8 cellular contexts compared by ENCODE assay signal in genomic region chr17:78737332-78737731, GRCh38. TPM values are rescaled to one million over a fixed set of nuclear protein-coding genes. Genes with fewer than 3 reads are reported as not detected.
A peak's percentile ranks its signal among the peaks of the same experiment; 100 is the strongest.
DNase-seq lines count a peak whose midpoint lies in the region; ATAC-seq and TF ChIP-seq lines count a peak whose summit lies in the region.

No MANE protein-coding gene starts in this region.

- H3K36me3 Mint-ChIP-seq in Caco-2 (ENCODE audit: insufficient read depth, unreplicated experiment) (no peaks in the 10 kb centered on the region), neural progenitor cell (no peaks in the 10 kb centered on the region)

- no peaks in the 10 kb centered on the region for H3K27me3 ChIP-seq in Caco-2 (replicated peaks; ENCODE audit: control insufficient read depth, insufficient read depth, low read length)
- H3K27me3 ChIP-seq in adipocyte (replicated peaks; ENCODE audit: control insufficient read depth, insufficient read depth, low read length) = no peaks in the 10 kb centered on the region
- no peaks in the 10 kb centered on the region for H3K27me3 ChIP-seq in neural progenitor cell

- BruUV-seq in Caco-2 (replicated peaks; lab: Mats Ljungman, UMichigan) = no TSS peak

- no peaks in the 10 kb centered on the region for H3K79me2 ChIP-seq in neural progenitor cell (ENCODE audit: low read depth)

- peaks cover 13% of the 10 kb centered on the region for H4K20me1 ChIP-seq in neural progenitor cell (ENCODE audit: low read depth)

- H3K9me3 ChIP-seq in Caco-2 = no peaks in the 10 kb centered on the region
- H3K9me3 ChIP-seq in adipocyte (ENCODE audit: control insufficient read depth, low read length) = no peaks in the 10 kb centered on the region
- no peaks in the 10 kb centered on the region for H3K9me3 ChIP-seq in neural progenitor cell (ENCODE audit: low read depth)

- ATAC-seq in HG03565 (IDR thresholded peaks at IDR 0.05; ENCODE audit: unreplicated experiment) = no peak
- no peak for ATAC-seq in HG02970 (IDR thresholded peaks at IDR 0.05; ENCODE audit: low FRiP score, unreplicated experiment)
- no peak for ATAC-seq in HG03135 (IDR thresholded peaks at IDR 0.05; ENCODE audit: unreplicated experiment)

- intact Hi-C loops in Caco-2 (cut with micrococcal nuclease; ENCODE audit: unreplicated experiment) = no loop called here

- DNase-seq in Caco-2 = peak in 1 of 2 experiments; percentile 26
- DNase-seq in M059J (ENCODE audit: low read depth) = peak; percentile 72
- peak; percentile 82 for DNase-seq in adipocyte (ENCODE audit: low read depth)
- peak; percentile 65 for DNase-seq in myocyte (ENCODE audit: low read depth)
- DNase-seq in neural progenitor cell (ENCODE audit: low spot score) = no peak

- H3K4me3 ChIP-seq in Caco-2 (ENCODE audit: low read depth, low read length) = no peak overlapping the region
- H3K4me3 ChIP-seq in adipocyte (ENCODE audit: low read length) = peak overlapping the region; percentile 82
- H3K4me3 ChIP-seq in neural progenitor cell = no peak overlapping the region

- H3K4me1 ChIP-seq in Caco-2 = peaks cover 26% of the 10 kb centered on the region
- H3K4me1 ChIP-seq in adipocyte (ENCODE audit: control insufficient read depth, insufficient read depth, low read length) = peaks cover 31% of the 10 kb centered on the region
- H3K4me1 ChIP-seq in neural progenitor cell = peaks cover 4% of the 10 kb centered on the region

- no peaks in the 10 kb centered on the region for H3K27me3 Mint-ChIP-seq in Caco-2 (ENCODE audit: insufficient read depth, unreplicated experiment)
- H3K27me3 Mint-ChIP-seq in neural progenitor cell (ENCODE audit: insufficient read depth, low read depth) = no peaks in the 10 kb centered on the region

- H2AFZ ChIP-seq in neural progenitor cell (replicated peaks) = no peak overlapping the region

- H3K9me3 Mint-ChIP-seq in Caco-2 (ENCODE audit: unreplicated experiment) = no peaks in the 10 kb centered on the region
- H3K9me3 Mint-ChIP-seq in neural progenitor cell = no peaks in the 10 kb centered on the region

- CTCF ChIA-PET in Caco-2 (lab: Charles Lee) = interaction anchor here (0.6 to 2.0 kb wide), 5 partner anchors 11 to 1437 kb away, joined by 3 to 14 read pairs (median 3); no protein-coding TSS in a partner anchor

- H3K4me3 Mint-ChIP-seq in Caco-2 (ENCODE audit: unreplicated experiment) (peak overlapping the region; percentile 89), neural progenitor cell (no peak overlapping the region)

- H3K36me3 ChIP-seq in Caco-2 (ENCODE audit: control insufficient read depth, insufficient read depth, low read length) = no peaks in the 10 kb centered on the region
- H3K36me3 ChIP-seq in adipocyte (ENCODE audit: control insufficient read depth, insufficient read depth, low read length, severe bottlenecking) = no peaks in the 10 kb centered on the region
- H3K36me3 ChIP-seq in neural progenitor cell = no peaks in the 10 kb centered on the region

- H3K27ac ChIP-seq in neural progenitor cell = no peak overlapping the region

- peak overlapping the region; percentile 89 for H3K27ac Mint-ChIP-seq in Caco-2 (ENCODE audit: unreplicated experiment)
- no peak overlapping the region for H3K27ac Mint-ChIP-seq in neural progenitor cell

- H3K4me2 ChIP-seq in neural progenitor cell = no peak overlapping the region

- H3K4me1 Mint-ChIP-seq in Caco-2 (ENCODE audit: low read depth, unreplicated experiment) (peaks cover 37% of the 10 kb centered on the region), neural progenitor cell (peaks cover 22% of the 10 kb centered on the region)

- POLR2A ChIA-PET in Caco-2 (lab: Charles Lee) = interaction anchor here (0.6 to 0.7 kb wide), 2 partner anchors 423 to 674 kb away, joined by 3 read pairs; no protein-coding TSS in a partner anchor

- H3K9ac ChIP-seq in adipocyte (ENCODE audit: low read length) = no peak overlapping the region
- no peak overlapping the region for H3K9ac ChIP-seq in neural progenitor cell

- no peaks in the 10 kb centered on the region for H3F3A ChIP-seq in neural progenitor cell (ENCODE audit: low read depth)

- TF ChIP-seq CTCF in Caco-2 (IDR thresholded peaks at IDR 0.05; ENCODE audit: insufficient read depth in 1 of 2, low read depth in 1 of 2, low read length in 1 of 2, severe bottlenecking in 1 of 2, unreplicated experiment in 1 of 2) (no peak), neural progenitor cell (IDR thresholded peaks at IDR 0.05) (no peak)

RNA-seq across cellular contexts. Expression of gene CYTH1, which starts 44.7 kb away (rescaled TPM):
- total RNA-seq in Caco-2 (2022) (26.5 and 29.6 TPM in 2 replicates), myocyte (35.9 and 43.0 TPM in 2 replicates), neural progenitor cell (ENCODE audit: low replicate concordance) (14.8 and 16.0 TPM in 2 replicates)
- 5.9 and 13.8 TPM in 2 replicates for total RNA-seq in M059J (2014; rRNA removed; shearing (Covaris generic))
- polyA plus RNA-seq in myocyte (2012) = 28.9 TPM
